Comparison of ENCODE assay signal across 8 cellular contexts in genomic region chr3:16177962-16178627, GRCh38. TPM values are rescaled to one million over a fixed set of nuclear protein-coding genes. Genes with fewer than 3 reads are reported as not detected.
A peak's percentile ranks its signal among the peaks of the same experiment; 100 is the strongest.
DNase-seq lines count a peak whose midpoint lies in the region; ATAC-seq and TF ChIP-seq lines count a peak whose summit lies in the region.

No MANE protein-coding gene starts in this region.

- no peaks in the 10 kb centered on the region for H3K79me1 ChIP-seq in neuronal stem cell (ENCODE audit: low read depth, low read length)

- no peak overlapping the region for H2BK15ac ChIP-seq in neuronal stem cell (ENCODE audit: low read length)

- TF ChIP-seq EP300 in Ishikawa (IDR thresholded peaks at IDR 0.05; ENCODE audit: borderline replicate concordance) (no peak), suprapubic skin (IDR thresholded peaks at IDR 0.05) (no peak)

- H3K18ac ChIP-seq in neuronal stem cell (ENCODE audit: low read length), result no peak overlapping the region

- CTCF ChIA-PET in A673 (lab: Charles Lee), result interaction anchor here (0.6 to 1.1 kb wide), 8 partner anchors 66 to 381 kb away, joined by 3 to 13 read pairs (median 5); no protein-coding TSS in a partner anchor

- peak; percentile 92 for TF ChIP-seq RAD21 in Ishikawa (IDR thresholded peaks at IDR 0.05; ENCODE audit: low read depth)

- H2BK5ac ChIP-seq in neuronal stem cell (ENCODE audit: low read length), result no peak overlapping the region

- H3K4me3 ChIP-seq in A673 (ENCODE audit: low read depth, low read length, poor library complexity, severe bottlenecking) (no peak overlapping the region), fibroblast of mammary gland (ENCODE audit: control insufficient read depth, low read depth, low read length) (peak overlapping the region; percentile 58), neuronal stem cell (ENCODE audit: low read length in 2 of 2) (no peak overlapping the region), suprapubic skin (peak overlapping the region; percentile 53)

- H3K36me3 ChIP-seq in A673 (ENCODE audit: insufficient read depth, low read length, poor library complexity, severe bottlenecking) (no peaks in the 10 kb centered on the region), neuronal stem cell (replicated peaks in 1 of 2; ENCODE audit: control insufficient read depth in 2 of 2, insufficient read depth in 2 of 2, low read length in 2 of 2) (peaks cover 0 to 3% of the 10 kb centered on the region in 2 donors), suprapubic skin (no peaks in the 10 kb centered on the region)

- H2AK5ac ChIP-seq in neuronal stem cell (ENCODE audit: low read depth, low read length), result no peak overlapping the region

- H4K91ac ChIP-seq in neuronal stem cell (ENCODE audit: low read depth, low read length, poor library complexity), result no peak overlapping the region

- peak in 1 of 2 donors; percentile 52 for TF ChIP-seq POLR2A in suprapubic skin (IDR thresholded peaks at IDR 0.05)

- peaks cover 35% of the 10 kb centered on the region for H3K27me3 ChIP-seq in A673 (replicated peaks; ENCODE audit: insufficient read depth, low read depth, low read length, poor library complexity)
- peaks cover 0 to 41% (median 3%) of the 10 kb centered on the region in 3 experiments for H3K27me3 ChIP-seq in neuronal stem cell (ENCODE audit: control insufficient read depth in 3 of 3, insufficient read depth in 3 of 3, low read depth in 1 of 3, low read length in 3 of 3)
- H3K27me3 ChIP-seq in suprapubic skin, result no peaks in the 10 kb centered on the region

- no peak overlapping the region for H3K23ac ChIP-seq in neuronal stem cell (ENCODE audit: low read depth, low read length, poor library complexity)

- no peak overlapping the region for H3K9ac ChIP-seq in neuronal stem cell (ENCODE audit: low read depth, low read length, poor library complexity)

- peak; percentile 78 for DNase-seq in A673 (ENCODE audit: low spot score)
- peak; percentile 40 for DNase-seq in activated T-cell treated with anti-CD3 and anti-CD28 coated beads for 1 hour (ENCODE audit: low read depth)
- DNase-seq in fibroblast of mammary gland (ENCODE audit: low read depth), result peak; percentile 92
- peak; percentile 66 for DNase-seq in neuronal stem cell (ENCODE audit: low spot score)
- peak; percentile 85 to 89 for DNase-seq in suprapubic skin (ENCODE audit: low spot score in 2 of 2)
- DNase-seq in NCI-H2171 (lab: John Stamatoyannopoulos, UW), result no peak

- H2BK120ac ChIP-seq in neuronal stem cell (ENCODE audit: low read depth, low read length), result no peak overlapping the region

- H3K27ac ChIP-seq in A673 (ENCODE audit: low read depth, low read length, poor library complexity, severe bottlenecking), result no peak overlapping the region
- H3K27ac ChIP-seq in neuronal stem cell (replicated peaks; ENCODE audit: low read length), result no peak overlapping the region
- no peak overlapping the region for H3K27ac ChIP-seq in suprapubic skin

- BruUV-seq in A673 (replicated peaks; lab: Mats Ljungman, UMichigan), result no TSS peak

- POLR2A ChIA-PET in A673 (lab: Charles Lee; ENCODE audit: low non-redundant PET), result interaction anchor here (0.5 to 0.6 kb wide), 2 partner anchors 200 to 1034 kb away, joined by 4 read pairs; no protein-coding TSS in a partner anchor

- H3K4me1 ChIP-seq in A673 (ENCODE audit: insufficient read depth, low read length, poor library complexity, severe bottlenecking) (no peaks in the 10 kb centered on the region), neuronal stem cell (ENCODE audit: control insufficient read depth in 2 of 2, insufficient read depth in 1 of 2, low read depth in 1 of 2, low read length in 2 of 2) (peaks cover 0 to 10% of the 10 kb centered on the region in 2 donors), suprapubic skin (peaks cover 47% of the 10 kb centered on the region)

- peak overlapping the region; percentile 71 for H3K4ac ChIP-seq in neuronal stem cell (ENCODE audit: low read length)

- ATAC-seq in GM19372 (IDR thresholded peaks at IDR 0.05; ENCODE audit: low read depth, unreplicated experiment), result peak; percentile 74

- no peak overlapping the region for H4K8ac ChIP-seq in neuronal stem cell (ENCODE audit: low read depth, low read length)

- peak overlapping the region; percentile 62 for H2AFZ ChIP-seq in neuronal stem cell (ENCODE audit: low read length)

- intact Hi-C loops in A673 (cut with micrococcal nuclease; ENCODE audit: unreplicated experiment), result loop anchor here (1.0 to 5.0 kb wide), 4 partner anchors 69 to 546 kb away; no protein-coding TSS in a partner anchor

- no peaks in the 10 kb centered on the region for H3K9me3 ChIP-seq in A673 (ENCODE audit: low read depth, low read length, poor library complexity, severe bottlenecking)
- peaks cover 0 to 4% of the 10 kb centered on the region in 2 donors for H3K9me3 ChIP-seq in neuronal stem cell (replicated peaks in 1 of 2; ENCODE audit: control insufficient read depth in 2 of 2, insufficient read depth in 1 of 2, low read depth in 1 of 2, low read length in 2 of 2)
- H3K9me3 ChIP-seq in suprapubic skin, result no peaks in the 10 kb centered on the region

- no peak overlapping the region for H3K14ac ChIP-seq in neuronal stem cell (ENCODE audit: low read length)

- WGBS in neuronal stem cell (ENCODE audit: extremely low coverage in 2 of 2, insufficient read length in 2 of 2, insufficient replicate concordance in 1 of 2), 2 donors, result no CpG with 5 or more reads among the region's 22 CpGs
- WGBS in suprapubic skin, result 24% methylated on average over 14 of the region's 22 CpGs

- H3K4me2 ChIP-seq in neuronal stem cell (ENCODE audit: insufficient read depth, low read length, poor library complexity, severe bottlenecking), result no peak overlapping the region

- H2BK12ac ChIP-seq in neuronal stem cell (ENCODE audit: low read length), result no peak overlapping the region

- TF ChIP-seq CTCF in A673 (conservative IDR thresholded peaks at IDR 0.05; ENCODE audit: low read depth, low read length), result peak; percentile 96
- TF ChIP-seq CTCF in fibroblast of mammary gland (conservative IDR thresholded peaks at IDR 0.05; ENCODE audit: control insufficient read depth, insufficient read depth, low read depth, low read length), result peak; percentile 95
- peak; percentile 90 to 97 for TF ChIP-seq CTCF in suprapubic skin (IDR thresholded peaks at IDR 0.05)

TF ChIP-seq in Ishikawa, 13 proteins besides CTCF, POLR2A, EP300 and RAD21:
- TF ChIP-seq CREB1 (IDR thresholded peaks at IDR 0.05; ENCODE audit: low read depth), result no peak
- no peak for TF ChIP-seq FOXM1 (IDR thresholded peaks at IDR 0.05; ENCODE audit: borderline replicate concordance, low read depth)
- no peak for TF ChIP-seq REST (IDR thresholded peaks at IDR 0.05; ENCODE audit: low read depth)
- no peak for TF ChIP-seq ZBTB7A (IDR thresholded peaks at IDR 0.05; ENCODE audit: low read depth)
- no peak for TF ChIP-seq CEBPB (IDR thresholded peaks at IDR 0.05)

RNA-seq across cellular contexts. Expression of gene GALNT15, which starts 3.6 kb away (rescaled TPM):
- total RNA-seq in A673 (2021) (not detected in 2 replicates), suprapubic skin (100 to 1,000 TPM in 1 of 4 donors, 10 to 100 TPM in 3; 15.5 to 113 (median 49.1) TPM)
- polyA plus RNA-seq in neuronal stem cell (2013, experiment 1 of 2), result 0.07 TPM
- 0.06 TPM for polyA plus RNA-seq in neuronal stem cell (2013, experiment 2 of 2)

Comparison
In these comparisons a context has a peak if more than half of its experiments do, and no peak if none do; other contexts are left out.
1. H3K4me3 ChIP-seq: peak in fibroblast of mammary gland (single experiment) and suprapubic skin (single experiment); none in A673 (single experiment) and neuronal stem cell (0 of 2).
2. RNA of gene GALNT15, which starts 3.6 kb away (total RNA-seq): 15.5 to 113 TPM in suprapubic skin; not detected in A673; every median in the first group is over 10 times any median in the second.
3. Peak in every context shown above with its lines, with median percentiles within 50 percentile points of each other: CTCF ChIP-seq.